In the genomic region with DNA sequence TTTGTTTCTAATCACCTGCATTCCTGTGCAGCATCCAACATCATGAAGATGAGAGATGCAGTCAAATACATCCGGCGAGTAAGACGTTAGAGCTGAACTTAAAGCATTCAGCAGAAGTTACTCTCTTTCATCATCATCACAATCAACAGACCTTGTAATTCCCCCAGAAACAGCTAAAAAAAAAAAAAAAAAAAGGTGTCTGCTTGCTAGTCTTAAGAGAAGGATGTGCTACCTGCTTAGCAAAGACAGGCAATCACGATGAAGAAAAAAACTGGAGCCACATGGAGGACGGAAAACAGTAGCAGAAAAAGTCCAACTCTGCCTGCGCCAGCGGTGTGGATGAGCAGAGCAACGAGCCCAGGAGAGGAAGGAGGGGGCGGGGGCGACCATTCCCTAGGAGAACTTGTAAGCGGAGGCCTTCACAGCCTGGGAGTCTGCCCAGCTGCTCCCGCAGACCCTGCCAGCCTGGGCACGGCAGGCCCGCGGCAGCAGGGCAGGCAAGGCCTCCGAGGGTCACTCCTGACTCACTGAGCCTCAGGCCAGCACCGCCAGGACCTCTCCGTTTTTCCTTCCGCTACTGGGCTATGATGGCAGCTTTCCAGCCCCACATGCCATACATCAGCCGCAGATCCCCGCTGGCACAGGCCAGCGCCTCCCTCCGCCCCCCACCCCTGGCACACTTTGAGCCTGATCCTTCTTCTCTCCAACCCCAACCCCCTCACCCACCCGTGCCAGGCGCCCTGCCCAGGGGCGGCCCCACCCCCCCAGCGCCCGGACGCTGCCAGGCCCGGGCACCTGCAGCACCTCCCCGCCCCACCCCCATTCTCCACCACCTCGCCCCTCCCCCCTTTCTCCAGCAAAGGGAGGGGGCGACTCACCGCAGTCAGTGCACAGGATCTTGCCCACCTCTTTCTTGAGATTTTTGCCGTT, we compare ENCODE assay signal across 8 cellular contexts. TPM values are rescaled to one million over a fixed set of nuclear protein-coding genes. Genes with fewer than 3 reads are reported as not detected.
DNase-seq lines count a peak whose midpoint lies in the region; ATAC-seq and TF ChIP-seq lines count a peak whose summit lies in the region.

No MANE protein-coding gene starts in this region.

- no peak for TF ChIP-seq CTCF in nephron progenitor cell (IDR thresholded peaks at IDR 0.05)

- H3K27me3 Mint-ChIP-seq in activated T-cell treated with anti-CD3 and anti-CD28 coated beads, Interleukin-2, amount 50 U/mL, for 4 hours (ENCODE audit: low read depth), result peaks cover 63% of the 10 kb centered on the region
- peaks cover 99% of the 10 kb centered on the region for H3K27me3 Mint-ChIP-seq in nephron progenitor cell (ENCODE audit: low read depth, poor library complexity)

- no peaks in the 10 kb centered on the region for H3K36me3 Mint-ChIP-seq in activated T-cell treated with anti-CD3 and anti-CD28 coated beads, Interleukin-2, amount 50 U/mL, for 4 hours (ENCODE audit: insufficient read depth)
- H3K36me3 Mint-ChIP-seq in nephron progenitor cell (ENCODE audit: low read depth), result no peaks in the 10 kb centered on the region

- H3K27ac Mint-ChIP-seq in nephron progenitor cell, result no peak overlapping the region

- peak; percentile 45 for DNase-seq in D341Med (ENCODE audit: low spot score)
- peak; percentile 91 for DNase-seq in HT1080 (ENCODE audit: low read depth)
- no peak for DNase-seq in activated T-cell treated with anti-CD3 and anti-CD28 coated beads, Interleukin-2, amount 50 U/mL, for 4 hours
- peak; percentile 74 for DNase-seq in foreskin melanocyte
- DNase-seq in nephron progenitor cell, result peak; percentile 55
- no peak for DNase-seq in effector CD8-positive, alpha-beta T cell (lab: John Stamatoyannopoulos, UW)
- no peak for DNase-seq in GM19238 (ENCODE audit: insufficient read length, low spot score)

- H3K9me3 Mint-ChIP-seq in activated T-cell treated with anti-CD3 and anti-CD28 coated beads, Interleukin-2, amount 50 U/mL, for 4 hours, result no peaks in the 10 kb centered on the region
- H3K9me3 Mint-ChIP-seq in nephron progenitor cell, result no peaks in the 10 kb centered on the region

- H3K4me3 Mint-ChIP-seq in activated T-cell treated with anti-CD3 and anti-CD28 coated beads, Interleukin-2, amount 50 U/mL, for 4 hours, result peak overlapping the region; percentile 67
- H3K4me3 Mint-ChIP-seq in nephron progenitor cell, result peak overlapping the region; percentile 70

- ATAC-seq in activated T-cell treated with anti-CD3 and anti-CD28 coated beads, Interleukin-2, amount 50 U/mL, for 4 hours, result no peak
- ATAC-seq in GM18858 (IDR thresholded peaks at IDR 0.05; ENCODE audit: unreplicated experiment), result no peak

- peaks cover 18% of the 10 kb centered on the region for H3K4me1 Mint-ChIP-seq in activated T-cell treated with anti-CD3 and anti-CD28 coated beads, Interleukin-2, amount 50 U/mL, for 4 hours (ENCODE audit: low read depth)
- H3K4me1 Mint-ChIP-seq in nephron progenitor cell, result peaks cover 12% of the 10 kb centered on the region

RNA-seq across cellular contexts. Expression of a gene that starts 1.3 kb away (rescaled TPM):
- total RNA-seq in HT1080 (2014; rRNA removed; shearing (Covaris generic)), result 9.2 and 10.4 TPM in 2 replicates
- polyA plus RNA-seq in HT1080 (2015; cell fraction: cytosol; rRNA removed), result 1.7 TPM in 2 replicates
- polyA plus RNA-seq in HT1080 (2015; cell fraction: nucleus; rRNA removed), result 0.95 and 2.5 TPM in 2 replicates
- total RNA-seq in activated T-cell treated with anti-CD3 and anti-CD28 coated beads, Interleukin-2, amount 50 U/mL, for 4 hours, result under 1 TPM; 0.16 to 0.30 (median 0.23) TPM

Comparison
In these comparisons a context has a peak if more than half of its experiments do, and no peak if none do; other contexts are left out.
1. DNase-seq: peak in D341Med (single experiment), HT1080 (single experiment), foreskin melanocyte (single experiment) and nephron progenitor cell (single experiment); none in activated T-cell treated with anti-CD3 and anti-CD28 coated beads, Interleukin-2, amount 50 U/mL, for 4 hours (single experiment), effector CD8-positive, alpha-beta T cell (single experiment) and GM19238 (single experiment).